8 cellular contexts compared by ENCODE assay signal in genomic region chr5:149448831-149449714, GRCh38.
DNase-seq lines count a peak whose midpoint lies in the region; ATAC-seq and TF ChIP-seq lines count a peak whose summit lies in the region.

No MANE protein-coding gene starts in this region.

- ATAC-seq in HG03378 (IDR thresholded peaks at IDR 0.05; ENCODE audit: unreplicated experiment): no peak

- peak overlapping the region; percentile 81 for H3K27ac ChIP-seq in subcutaneous abdominal adipose tissue (ENCODE audit: low read depth, low read length)

- H3K9ac ChIP-seq in subcutaneous abdominal adipose tissue (ENCODE audit: low read length in 5 of 5): peak overlapping the region in 1 of 5 donors; percentile 0

- H3K4me1 ChIP-seq in subcutaneous abdominal adipose tissue (ENCODE audit: control insufficient read depth in 5 of 5, insufficient read depth in 5 of 5, low read length in 5 of 5): peaks cover 26 to 75% (median 66%) of the 10 kb centered on the region in 5 donors

- H3K4me3 ChIP-seq in fibroblast of villous mesenchyme (ENCODE audit: low read depth, low read length) (no peak overlapping the region), subcutaneous abdominal adipose tissue (ENCODE audit: low read depth in 1 of 5, low read length in 5 of 5) (no peak overlapping the region)

- no peaks in the 10 kb centered on the region for H3K27me3 ChIP-seq in subcutaneous abdominal adipose tissue (ENCODE audit: control insufficient read depth in 5 of 5, insufficient read depth in 4 of 5, low read length in 5 of 5)

- no peaks in the 10 kb centered on the region for H3K36me3 ChIP-seq in subcutaneous abdominal adipose tissue (ENCODE audit: control insufficient read depth in 5 of 5, insufficient read depth in 5 of 5, low read length in 5 of 5)

- H3K9me3 ChIP-seq in subcutaneous abdominal adipose tissue (ENCODE audit: control insufficient read depth in 5 of 5, low read length in 5 of 5): no peaks in the 10 kb centered on the region

- DNase-seq in NCI-H2227 (lab: John Stamatoyannopoulos, UW; ENCODE audit: unreplicated experiment) (peak; percentile 7), NCI-H2227 treated with DMSO at 0.1 percent for 48 hours (lab: John Stamatoyannopoulos, UW) (no peak), RPMI8226 (peak; percentile 38), fibroblast of villous mesenchyme (ENCODE audit: low read depth) (peak; percentile 58), NCI-H187 (lab: John Stamatoyannopoulos, UW) (no peak)
- no peak for DNase-seq in activated naive CD4-positive, alpha-beta T cell treated with Interleukin-2 at 50 U/mL for 16 hours

- TF ChIP-seq CTCF in fibroblast of villous mesenchyme (IDR thresholded peaks at IDR 0.05; ENCODE audit: insufficient read depth, low read depth, low read length): peak; percentile 49

Comparison
In these comparisons a context has a peak if more than half of its experiments do, and no peak if none do; other contexts are left out.
1. DNase-seq: peak in NCI-H2227 (single experiment), RPMI8226 (single experiment) and fibroblast of villous mesenchyme (single experiment); none in NCI-H2227 treated with DMSO at 0.1 percent for 48 hours (single experiment), activated naive CD4-positive, alpha-beta T cell treated with Interleukin-2 at 50 U/mL for 16 hours (single experiment) and NCI-H187 (0 of 2).